Comparison of ENCODE assay signal across 15 cellular contexts in the genomic region with DNA sequence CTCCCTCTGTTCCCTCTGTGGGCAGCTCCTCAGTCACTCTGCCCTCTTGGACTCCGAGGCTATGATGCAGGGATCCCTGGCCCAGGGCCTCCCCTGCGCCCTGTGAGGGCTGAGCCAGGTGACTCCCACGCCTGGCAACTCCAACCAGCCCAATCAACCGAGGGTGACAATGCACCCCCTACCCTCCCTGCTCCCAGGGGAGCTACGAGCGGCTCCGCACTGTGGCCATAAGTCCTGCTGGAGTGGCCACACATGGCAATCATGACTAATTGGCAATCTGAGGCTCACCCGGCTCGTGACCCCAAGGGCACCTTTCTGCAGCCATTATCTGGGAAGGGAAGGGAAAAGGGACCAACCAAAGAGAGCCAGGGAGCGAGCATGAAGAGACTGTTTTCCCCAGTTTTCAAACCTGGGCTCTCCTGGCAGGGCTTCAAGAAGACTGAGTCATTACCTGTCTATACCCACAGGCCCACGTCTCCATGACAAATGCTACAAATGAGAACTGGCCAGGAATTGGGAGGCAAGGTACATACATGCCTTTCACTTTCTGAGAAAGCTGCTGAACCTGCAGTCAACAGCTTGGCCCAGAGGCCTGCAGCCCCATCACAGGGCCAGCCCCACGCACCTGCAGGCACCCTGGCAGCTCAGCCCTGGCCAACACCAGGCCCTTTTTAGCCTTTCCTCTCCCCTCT. TPM values are rescaled to one million over a fixed set of nuclear protein-coding genes. Genes with fewer than 3 reads are reported as not detected.
DNase-seq lines count a peak whose midpoint lies in the region; ATAC-seq and TF ChIP-seq lines count a peak whose summit lies in the region.
"Had no signal": no experiment of that assay in that cellular context is flagged by ENCODE, and none has a peak within 500 bp of the region (broad histone marks: within the 10 kb centered on the region; RNA-seq: fewer than 3 reads in every experiment).

No MANE protein-coding gene starts in this region.

- H3K79me1 ChIP-seq in H9 (ENCODE audit: insufficient read depth, low read depth, low read length, poor library complexity, severe bottlenecking), result no peaks in the 10 kb centered on the region

- H3K9me3 ChIP-seq in H9 (ENCODE audit: control insufficient read depth, low read depth, low read length), result no peaks in the 10 kb centered on the region

- H3K23me2 ChIP-seq in H9 (ENCODE audit: insufficient read length, low read depth, low read length, poor library complexity, severe bottlenecking), result no peaks in the 10 kb centered on the region

- H3K23ac ChIP-seq in H9 (ENCODE audit: insufficient read length, low read depth, low read length), result no peak overlapping the region

- H3K27me3 Mint-ChIP-seq in H9 (ENCODE audit: low read depth) (no peaks in the 10 kb centered on the region), osteocyte (ENCODE audit: unreplicated experiment) (no peaks in the 10 kb centered on the region)
- H3K27me3 Mint-ChIP-seq: activated B cell treated with CpG ODN at 0.5 μM for 24 hours; dendritic cell treated with granulocyte-macrophage colony-stimulating factor and Interleukin-4, amounts not matched to agents 40 ng/mL and 50 ng/mL, for 4 days; naive thymus-derived CD8-positive, alpha-beta T cell had no signal

- H3K4me3 ChIP-seq in fibroblast of mammary gland (ENCODE audit: control insufficient read depth, low read depth, low read length), result no peak overlapping the region

- H3T11ph ChIP-seq in H9 (ENCODE audit: low read length), result no peak overlapping the region

- no peaks in the 10 kb centered on the region for H3K27me3 ChIP-seq in H9 (ENCODE audit: insufficient read depth, low read length)

- WGBS in H9 (ENCODE audit: extremely low coverage, insufficient read length, low lambda C conversion rate), result no CpG with 5 or more reads among the region's 12 CpGs

- no peak overlapping the region for H2AFZ ChIP-seq in H9 (ENCODE audit: low read length)

- no peak overlapping the region for H4K8ac ChIP-seq in H9 (replicated peaks; ENCODE audit: insufficient read length, low read depth, low read length)

- no peak overlapping the region for H2BK15ac ChIP-seq in H9 (ENCODE audit: low read depth, low read length)

- TF ChIP-seq CTCF in H9 (conservative IDR thresholded peaks at IDR 0.05), result no peak
- no peak for TF ChIP-seq CTCF in fibroblast of mammary gland (conservative IDR thresholded peaks at IDR 0.05; ENCODE audit: control insufficient read depth, insufficient read depth, low read depth, low read length)
- TF ChIP-seq CTCF in osteocyte (IDR thresholded peaks at IDR 0.05), result no peak

- no peak overlapping the region for H2AK5ac ChIP-seq in H9 (ENCODE audit: insufficient read length, low read length)

- no peak overlapping the region for H2BK120ac ChIP-seq in H9 (ENCODE audit: low read depth, low read length, poor library complexity, severe bottlenecking)

- no peak overlapping the region for H3K18ac ChIP-seq in H9 (ENCODE audit: insufficient read length, low read depth, low read length)

- 0 out of 5 replicates have a peak, but pooled peaks cover 0 to 4% of the 10 kb centered on the region in 2 experiments for H3K9me3 Mint-ChIP-seq in H9
- H3K9me3 Mint-ChIP-seq in osteocyte (ENCODE audit: unreplicated experiment), result no peaks in the 10 kb centered on the region
- H3K9me3 Mint-ChIP-seq: activated T-helper 2 cell treated with anti-CD3 and anti-CD28 coated beads, Interferon-gamma antibody, Interleukin-2, Interleukin-4, amounts not matched to agents 10 μg/mL and 5 μg/mL and 100 μg/mL, durations not matched to agents 14 hours and 24 hours and 36 hours; dendritic cell treated with granulocyte-macrophage colony-stimulating factor and Interleukin-4, amounts not matched to agents 40 ng/mL and 50 ng/mL, for 4 days; stimulated activated naive B cell treated with anti-CD40 and anti-IgM and Interleukin-4, amounts not matched to agents 10 μg/mL and 1 μg/mL and 100 μg/mL, for 72 hours had no signal

- H2BK12ac ChIP-seq in H9 (ENCODE audit: insufficient read length, low read depth, low read length), result no peak overlapping the region

- H3K4me1 ChIP-seq in H9 (ENCODE audit: insufficient read depth, low read length), result no peaks in the 10 kb centered on the region; the same call in 1 of the 2 replicates

- H3K36me3 Mint-ChIP-seq in H9 (ENCODE audit: insufficient read depth in 1 of 3, low read depth in 3 of 3) (peaks cover 16 to 30% (median 20%) of the 10 kb centered on the region in 3 experiments; a peak in 6 of 7 replicates), osteocyte (ENCODE audit: unreplicated experiment) (peaks cover 10% of the 10 kb centered on the region)

- H3K79me2 ChIP-seq in H9 (ENCODE audit: insufficient read depth, low read length), result no peaks in the 10 kb centered on the region

- H3K4me2 ChIP-seq in H9 (ENCODE audit: insufficient read depth, insufficient read length, low read length), result no peak overlapping the region

- H3K9ac ChIP-seq in H9 (ENCODE audit: extremely low read depth, insufficient read length, low read length), result no peak overlapping the region

- H3K4me1 Mint-ChIP-seq in H9 (peaks cover 16 to 21% of the 10 kb centered on the region in 2 experiments), osteocyte (ENCODE audit: unreplicated experiment) (no peaks in the 10 kb centered on the region)
- H3K4me1 Mint-ChIP-seq: naive thymus-derived CD8-positive, alpha-beta T cell had no signal

- H2BK20ac ChIP-seq in H9 (ENCODE audit: low read depth, low read length, poor library complexity, severe bottlenecking), result no peak overlapping the region

- no peak overlapping the region for H3K56ac ChIP-seq in H9 (ENCODE audit: insufficient read length, low read depth, low read length)

- H3K4me3 Mint-ChIP-seq in H9 (no peak overlapping the region), osteocyte (ENCODE audit: unreplicated experiment) (no peak overlapping the region)
- H3K4me3 Mint-ChIP-seq: activated B cell treated with CpG ODN at 0.5 μM for 24 hours; dendritic cell treated with granulocyte-macrophage colony-stimulating factor and Interleukin-4, amounts not matched to agents 40 ng/mL and 50 ng/mL, for 4 days; naive thymus-derived CD8-positive, alpha-beta T cell; stimulated activated naive B cell treated with anti-CD40 and anti-IgM and Interleukin-4, amounts not matched to agents 10 μg/mL and 1 μg/mL and 100 μg/mL, for 72 hours had no signal

- no peak overlapping the region for H4K5ac ChIP-seq in H9 (ENCODE audit: insufficient read length, low read depth, low read length)

- H3K4ac ChIP-seq in H9 (ENCODE audit: low read depth, low read length), result no peak overlapping the region

- no peak overlapping the region for H4K91ac ChIP-seq in H9 (ENCODE audit: insufficient read length, low read depth, low read length)

- TF ChIP-seq POLR2A in erythroblast (IDR thresholded peaks at IDR 0.05; ENCODE audit: low read length), result no peak

- H3K27ac Mint-ChIP-seq in H9 (peak overlapping the region; percentile 14 to 70 (median 15); a peak in 5 of 7 replicates), osteocyte (ENCODE audit: unreplicated experiment) (no peak overlapping the region)
- H3K27ac Mint-ChIP-seq: activated B cell treated with CpG ODN at 0.5 μM for 24 hours; activated T-helper 2 cell treated with anti-CD3 and anti-CD28 coated beads, Interferon-gamma antibody, Interleukin-2, Interleukin-4, amounts not matched to agents 10 μg/mL and 5 μg/mL and 100 μg/mL, durations not matched to agents 14 hours and 24 hours and 36 hours; dendritic cell treated with granulocyte-macrophage colony-stimulating factor and Interleukin-4, amounts not matched to agents 40 ng/mL and 50 ng/mL, for 4 days; stimulated activated naive B cell treated with anti-CD40 and anti-IgM and Interleukin-4, amounts not matched to agents 10 μg/mL and 1 μg/mL and 100 μg/mL, for 72 hours had no signal

- peak overlapping the region; percentile 53; the same call in 1 of the 2 replicates for H3K14ac ChIP-seq in H9 (ENCODE audit: insufficient read depth, low read length)

- H2BK5ac ChIP-seq in H9 (ENCODE audit: insufficient read length, low read length), result no peak overlapping the region

- no peak overlapping the region for H3K27ac ChIP-seq in H9 (ENCODE audit: insufficient read length, low read depth, low read length)

- no peaks in the 10 kb centered on the region for H4K20me1 ChIP-seq in H9 (ENCODE audit: control insufficient read depth, insufficient read depth, insufficient read length)

- ATAC-seq in GM19452 (IDR thresholded peaks at IDR 0.05; ENCODE audit: unreplicated experiment), result no peak
- ATAC-seq: naive thymus-derived CD8-positive, alpha-beta T cell; stimulated activated naive B cell treated with anti-CD40 and anti-IgM and Interleukin-4, amounts not matched to agents 10 μg/mL and 1 μg/mL and 100 μg/mL, for 72 hours had no signal

- DNase-seq in H9, result no peak
- peak; percentile 92 for DNase-seq in RPMI8226
- peak; percentile 23 for DNase-seq in fibroblast of mammary gland (ENCODE audit: low read depth)
- DNase-seq in osteocyte (ENCODE audit: extremely low spot score, unreplicated experiment), result peak; percentile 65
- no peak for DNase-seq in anterior cingulate cortex (lab: John Stamatoyannopoulos, UW)
- DNase-seq in erythroblast (lab: John Stamatoyannopoulos, UW), result no peak
- DNase-seq in OCI-M2 (lab: John Stamatoyannopoulos, UW; ENCODE audit: unreplicated experiment), result no peak
- DNase-seq: activated B cell treated with CpG ODN at 0.5 μM for 24 hours; naive thymus-derived CD8-positive, alpha-beta T cell; NCI-H1694 treated with DMSO at 0.1 percent for 48 hours; OCI-M1; stimulated activated naive B cell treated with anti-CD40 and anti-IgM and Interleukin-4, amounts not matched to agents 10 μg/mL and 1 μg/mL and 100 μg/mL, for 72 hours had no signal

RNA-seq across cellular contexts. Expression of a gene that starts 45.1 kb away (rescaled TPM):
- 1,893 and 1,918 TPM in 2 replicates for total RNA-seq in H9 (2021)
- 1,335 and 1,348 TPM in 2 replicates for total RNA-seq in osteocyte

Comparison
In these comparisons a context has a peak if more than half of its experiments do, and no peak if none do; other contexts are left out.
1. DNase-seq: peak in RPMI8226 (single experiment), fibroblast of mammary gland (single experiment) and osteocyte (single experiment); none in H9 (single experiment), anterior cingulate cortex (0 of 58), erythroblast (0 of 2) and OCI-M2 (single experiment).